In the genomic region with DNA sequence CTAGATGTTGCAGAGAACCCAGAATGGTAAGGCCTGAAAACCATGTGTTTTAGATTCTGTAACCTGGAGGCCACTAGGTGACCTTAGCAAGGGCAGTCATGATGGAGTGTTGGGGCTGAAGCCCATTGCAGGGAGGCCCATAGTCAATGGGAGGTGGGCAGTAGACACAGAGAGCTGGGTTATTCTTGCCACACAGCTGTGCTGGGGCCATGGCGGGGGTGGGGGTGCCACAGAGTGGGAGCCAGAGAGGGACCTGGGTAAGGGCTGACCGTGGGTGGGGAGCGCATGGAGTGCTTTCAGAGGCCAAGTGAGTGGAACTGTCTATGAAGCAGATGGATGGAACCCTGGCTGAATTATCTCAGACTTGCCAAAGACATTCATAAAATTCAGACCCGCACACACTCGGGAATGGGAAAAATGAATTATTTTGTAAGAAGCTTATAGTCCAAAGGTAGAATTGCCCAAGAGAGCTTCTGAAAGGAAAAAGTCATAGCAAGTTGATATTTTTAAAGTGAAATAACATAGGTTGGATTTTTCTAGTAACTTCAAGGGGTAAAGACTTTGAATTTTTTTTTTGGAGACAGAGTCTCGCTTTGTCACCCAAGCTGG, we compare ENCODE assay signal across 11 cellular contexts. TPM values are rescaled to one million over a fixed set of nuclear protein-coding genes. Genes with fewer than 3 reads are reported as not detected.
DNase-seq lines count a peak whose midpoint lies in the region; ATAC-seq and TF ChIP-seq lines count a peak whose summit lies in the region.
"Had no signal": no experiment of that assay in that cellular context is flagged by ENCODE, and none has a peak within 500 bp of the region (broad histone marks: within the 10 kb centered on the region; RNA-seq: fewer than 3 reads in every experiment).

No MANE protein-coding gene starts in this region.

- no peaks in the 10 kb centered on the region for H3K9me3 Mint-ChIP-seq in activated naive CD4-positive, alpha-beta T cell treated with anti-CD3 and anti-CD28 coated beads, Interleukin-2, amount 10 ng/mL, durations not matched to agents 7 days and 5 days

- peak overlapping the region; percentile 56 for H3K27ac Mint-ChIP-seq in activated naive CD4-positive, alpha-beta T cell treated with anti-CD3 and anti-CD28 coated beads, Interleukin-2, amount 10 ng/mL, durations not matched to agents 7 days and 5 days

- peaks cover 46% of the 10 kb centered on the region for H3K36me3 Mint-ChIP-seq in activated naive CD4-positive, alpha-beta T cell treated with anti-CD3 and anti-CD28 coated beads, Interleukin-2, amount 10 ng/mL, durations not matched to agents 7 days and 5 days

- no peaks in the 10 kb centered on the region for H3K36me3 ChIP-seq in adipocyte (ENCODE audit: control insufficient read depth, insufficient read depth, low read length, severe bottlenecking)
- no peaks in the 10 kb centered on the region for H3K36me3 ChIP-seq in transverse colon
- H3K36me3 ChIP-seq: pancreas had no signal

- peak overlapping the region; percentile 82 to 91 (median 84) for H3K27ac ChIP-seq in transverse colon

- H3K4me3 ChIP-seq in adipocyte (ENCODE audit: low read length), result no peak overlapping the region
- H3K4me3 ChIP-seq in transverse colon, result no peak overlapping the region
- H3K4me3 ChIP-seq: pancreas had no signal

- H3K9me3 ChIP-seq in adipocyte (ENCODE audit: control insufficient read depth, low read length) (no peaks in the 10 kb centered on the region), transverse colon (no peaks in the 10 kb centered on the region)
- H3K9me3 ChIP-seq: pancreas had no signal

- H3K27me3 Mint-ChIP-seq in activated naive CD4-positive, alpha-beta T cell treated with anti-CD3 and anti-CD28 coated beads, Interleukin-2, amount 10 ng/mL, durations not matched to agents 7 days and 5 days, result no peaks in the 10 kb centered on the region

- intact Hi-C loops in transverse colon (cut with DNase I; ENCODE audit: low total_unique reads), result no loop called here

- TF ChIP-seq POLR2A in transverse colon (IDR thresholded peaks at IDR 0.05), result no peak

- H3K4me1 ChIP-seq in adipocyte (ENCODE audit: control insufficient read depth, insufficient read depth, low read length) (peaks cover 90% of the 10 kb centered on the region), transverse colon (peaks cover 39 to 80% (median 45%) of the 10 kb centered on the region in 4 donors)

- H3K4me3 Mint-ChIP-seq in activated naive CD4-positive, alpha-beta T cell treated with anti-CD3 and anti-CD28 coated beads, Interleukin-2, amount 10 ng/mL, durations not matched to agents 7 days and 5 days, result no peak overlapping the region

- H3K27me3 ChIP-seq in adipocyte (replicated peaks; ENCODE audit: control insufficient read depth, insufficient read depth, low read length), result no peaks in the 10 kb centered on the region
- no peaks in the 10 kb centered on the region for H3K27me3 ChIP-seq in transverse colon
- H3K27me3 ChIP-seq: pancreas had no signal

- no peak for DNase-seq in activated naive CD4-positive, alpha-beta T cell treated with anti-CD3 and anti-CD28 coated beads, Interleukin-2, amount 10 ng/mL, durations not matched to agents 7 days and 5 days
- DNase-seq in activated naive CD4-positive, alpha-beta T cell (lab: John Stamatoyannopoulos, UW), result no peak
- no peak for DNase-seq in adipocyte (ENCODE audit: low read depth)
- DNase-seq in mesenteric fat pad (ENCODE audit: low spot score), result peak; percentile 74
- DNase-seq in transverse colon, result no peak
- DNase-seq in NCI-H2081 (lab: John Stamatoyannopoulos, UW), result no peak
- DNase-seq in GDM1 (lab: John Stamatoyannopoulos, UW), result no peak
- DNase-seq: activated gamma-delta T cell treated with Interleukin-2 at 50 U/mL for 16 hours, NCI-H1930, pancreas had no signal

- H3K4me1 Mint-ChIP-seq in activated naive CD4-positive, alpha-beta T cell treated with anti-CD3 and anti-CD28 coated beads, Interleukin-2, amount 10 ng/mL, durations not matched to agents 7 days and 5 days, result peaks cover 99% of the 10 kb centered on the region

- ATAC-seq in HG03097 (IDR thresholded peaks at IDR 0.05; ENCODE audit: low FRiP score, unreplicated experiment), result no peak

- no peak for TF ChIP-seq CTCF in transverse colon (IDR thresholded peaks at IDR 0.05)

- in situ Hi-C loops in transverse colon (cut with MboI; ENCODE audit: low pct_ligation_motif_present in 1 of 4, low pct_unique_long_range_greater_than_20kb in 1 of 4, low sequenced_read_pairs in 3 of 4), result no loop called here

- peak overlapping the region; percentile 10 for H3K9ac ChIP-seq in adipocyte (ENCODE audit: low read length)

- WGBS in transverse colon (ENCODE audit: low coverage in 1 of 2), 2 donors, result 96 to 100% methylated on average over 3 to 6 of the region's 6 CpGs

- TF ChIP-seq EP300 in transverse colon (IDR thresholded peaks at IDR 0.05; ENCODE audit: low read depth), result no peak

- CTCF ChIA-PET in activated naive CD4-positive, alpha-beta T cell treated with anti-CD3 and anti-CD28 coated beads, Interleukin-2, amount 10 ng/mL, durations not matched to agents 7 days and 5 days (lab: Charles Lee), result interaction anchor here (0.9 to 2.0 kb wide), 3 partner anchors 15 to 37 kb away, joined by 3 to 5 read pairs (median 3); no protein-coding TSS in a partner anchor

RNA-seq across cellular contexts. Expression of a gene that starts 53.9 kb away (rescaled TPM):
- total RNA-seq in mesenteric fat pad, result 71.9 TPM
- 10 to 100 TPM; 30.9 to 65.1 (median 57.0) TPM for total RNA-seq in transverse colon
